In the genomic region with DNA sequence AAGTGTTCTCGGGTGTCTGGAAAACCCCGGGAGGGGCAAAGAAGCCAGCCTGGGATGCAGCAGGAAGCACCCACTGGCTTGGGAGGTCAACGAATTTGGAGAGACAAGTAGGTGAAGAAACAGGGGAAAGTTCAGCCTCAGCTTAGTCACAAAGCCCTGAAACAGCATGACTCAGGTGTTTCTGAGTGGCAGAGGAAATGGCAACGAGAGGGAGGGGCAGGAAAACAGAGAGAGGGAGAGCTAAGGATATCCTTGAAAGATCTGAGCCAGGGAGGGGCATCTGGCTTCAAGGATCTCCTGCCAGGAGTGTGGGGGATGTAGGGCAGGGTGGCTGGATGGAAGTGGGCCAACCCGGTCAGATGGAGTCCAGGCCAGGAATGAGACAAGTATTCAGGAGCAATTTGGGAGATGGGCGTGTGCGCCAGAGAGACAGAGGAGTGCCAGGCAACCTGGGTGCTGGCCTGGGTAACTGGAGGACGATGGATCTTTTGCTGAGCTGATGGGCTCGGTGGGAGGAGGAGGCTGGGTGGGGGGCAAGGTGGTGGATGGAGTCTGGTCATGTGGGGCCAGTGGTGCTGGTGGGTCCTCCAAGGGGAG, we compare ENCODE assay signal across 1 cellular context.
TF ChIP-seq lines count a peak whose summit lies in the region.

No MANE protein-coding gene starts in this region.

TF ChIP-seq in HepG2, 621 proteins besides CTCF, POLR2A, EP300 and RAD21 (continued from another document):
- TF ChIP-seq, protein P1, sequence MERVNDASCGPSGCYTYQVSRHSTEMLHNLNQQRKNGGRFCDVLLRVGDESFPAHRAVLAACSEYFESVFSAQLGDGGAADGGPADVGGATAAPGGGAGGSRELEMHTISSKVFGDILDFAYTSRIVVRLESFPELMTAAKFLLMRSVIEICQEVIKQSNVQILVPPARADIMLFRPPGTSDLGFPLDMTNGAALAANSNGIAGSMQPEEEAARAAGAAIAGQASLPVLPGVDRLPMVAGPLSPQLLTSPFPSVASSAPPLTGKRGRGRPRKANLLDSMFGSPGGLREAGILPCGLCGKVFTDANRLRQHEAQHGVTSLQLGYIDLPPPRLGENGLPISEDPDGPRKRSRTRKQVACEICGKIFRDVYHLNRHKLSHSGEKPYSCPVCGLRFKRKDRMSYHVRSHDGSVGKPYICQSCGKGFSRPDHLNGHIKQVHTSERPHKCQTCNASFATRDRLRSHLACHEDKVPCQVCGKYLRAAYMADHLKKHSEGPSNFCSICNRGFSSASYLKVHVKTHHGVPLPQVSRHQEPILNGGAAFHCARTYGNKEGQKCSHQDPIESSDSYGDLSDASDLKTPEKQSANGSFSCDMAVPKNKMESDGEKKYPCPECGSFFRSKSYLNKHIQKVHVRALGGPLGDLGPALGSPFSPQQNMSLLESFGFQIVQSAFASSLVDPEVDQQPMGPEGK (CRISPR knock-in tag; IDR thresholded peaks at IDR 0.05), result peak; percentile 74
- TF ChIP-seq ERF (CRISPR knock-in tag; IDR thresholded peaks at IDR 0.05) (peak; percentile 80), ZFP90 (CRISPR knock-in tag; IDR thresholded peaks at IDR 0.05; ENCODE audit: borderline replicate concordance) (no peak), PITX1 (CRISPR knock-in tag; IDR thresholded peaks at IDR 0.05) (0 out of 2 replicates have a peak, but pooled peaks have one; percentile 36), ELF3 (CRISPR knock-in tag; IDR thresholded peaks at IDR 0.05) (peak; percentile 84), ARID5B (CRISPR knock-in tag; IDR thresholded peaks at IDR 0.05) (peak; percentile 76), NFE2L1 (CRISPR knock-in tag; IDR thresholded peaks at IDR 0.05; ENCODE audit: borderline replicate concordance) (peak; percentile 93; the same call in 1 of the 2 replicates), HNF1B (CRISPR knock-in tag; IDR thresholded peaks at IDR 0.05) (peak; percentile 66; the same call in 1 of the 2 replicates), ZNF224 (CRISPR knock-in tag; IDR thresholded peaks at IDR 0.05) (no peak), HNF4G (IDR thresholded peaks at IDR 0.05; ENCODE audit: borderline replicate concordance, low read depth, low read length) (peak; percentile 54; the same call in 1 of the 2 replicates), HNF4G (CRISPR knock-in tag; IDR thresholded peaks at IDR 0.05; ENCODE audit: borderline replicate concordance, low read depth) (no peak), KLF16 (CRISPR knock-in tag; IDR thresholded peaks at IDR 0.05) (peak in 1 of 2 experiments; percentile 69; a peak in 2 of 4 replicates), ZSCAN9 (CRISPR knock-in tag; IDR thresholded peaks at IDR 0.05; ENCODE audit: borderline replicate concordance) (peak; percentile 80; the same call in 1 of the 2 replicates), MTA1 (CRISPR knock-in tag; IDR thresholded peaks at IDR 0.05; ENCODE audit: borderline replicate concordance) (peak; percentile 73)
